Comparison of ENCODE assay signal across 26 cellular contexts in the genomic region with DNA sequence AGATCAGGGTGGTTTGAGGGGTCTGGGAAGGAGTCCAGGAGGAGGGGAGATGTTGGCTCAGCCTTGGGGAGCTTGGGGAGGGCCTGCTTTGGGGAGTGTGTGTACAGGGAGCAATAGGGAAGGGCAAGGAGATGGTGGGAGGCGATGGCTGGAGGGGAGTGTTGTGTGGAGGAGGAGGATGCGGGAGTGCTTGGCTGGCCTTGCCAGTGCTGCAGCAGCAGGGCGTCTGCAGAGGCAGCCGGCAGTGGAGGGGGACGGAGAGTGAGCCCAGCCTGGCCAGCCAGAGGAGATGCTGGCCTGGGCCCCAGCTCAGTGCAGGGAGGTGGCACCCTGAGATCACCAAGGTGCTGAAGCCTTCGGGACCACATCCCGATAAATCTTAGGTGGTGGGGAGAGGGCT. TPM values are rescaled to one million over a fixed set of nuclear protein-coding genes. Genes with fewer than 3 reads are reported as not detected.
DNase-seq lines count a peak whose midpoint lies in the region; ATAC-seq and TF ChIP-seq lines count a peak whose summit lies in the region.
"Had no signal": no experiment of that assay in that cellular context is flagged by ENCODE, and none has a peak within 500 bp of the region (broad histone marks: within the 10 kb centered on the region; RNA-seq: fewer than 3 reads in every experiment).

No MANE protein-coding gene starts in this region.

- H3K4me3 Mint-ChIP-seq in stimulated activated effector memory CD8-positive, alpha-beta T cell treated with anti-CD3 and anti-CD28 coated beads, Interleukin-12 subunit alpha, Interleukin-12 subunit beta, amount 100 ng/mL, for 72 hours: no peak overlapping the region
- H3K4me3 Mint-ChIP-seq in Calu3 (ENCODE audit: low read depth, unreplicated experiment): no peak overlapping the region
- H3K4me3 Mint-ChIP-seq: activated naive CD8-positive, alpha-beta T cell treated with anti-CD3 and anti-CD28 coated beads, Interleukin-2, amount 50 U/mL, for 24 hours; CD4-positive, alpha-beta memory T cell; effector memory CD8-positive, alpha-beta T cell; mesothelial cell of epicardium; naive thymus-derived CD8-positive, alpha-beta T cell; stimulated activated naive B cell treated with anti-CD40 and anti-IgM and Interleukin-4, amounts not matched to agents 10 μg/mL and 1 μg/mL and 100 μg/mL, for 72 hours; T-helper 2 cell treated with Interferon-gamma antibody and Interleukin-4, amounts not matched to agents 5 μg/mL and 100 μg/mL, for 36 hours; WTC11 had no signal

- intact Hi-C loops in Calu3 (cut with micrococcal nuclease; ENCODE audit: unreplicated experiment): no loop called here

- 78% methylated on average over 7 of the region's 7 CpGs for WGBS in mesenchymal stem cell

- H2BK15ac ChIP-seq in mesenchymal stem cell (ENCODE audit: low read depth, poor library complexity, severe bottlenecking): no peak overlapping the region

- H3K27ac ChIP-seq in HEK293 (ENCODE audit: extremely low read depth, low read depth, low read length): no peak overlapping the region
- H3K27ac ChIP-seq in mesenchymal stem cell (ENCODE audit: low read length, poor library complexity, severe bottlenecking): no peak overlapping the region
- H3K27ac ChIP-seq: colonic mucosa, gastroesophageal sphincter, thoracic aorta had no signal

- H3K36me3 ChIP-seq in HEK293 (ENCODE audit: control insufficient read depth in 2 of 2, insufficient read depth in 1 of 2, low read length in 2 of 2) (no peaks in the 10 kb centered on the region), mesenchymal stem cell (ENCODE audit: control insufficient read depth in 1 of 2, insufficient read depth in 2 of 2, low read depth in 1 of 2, low read length in 2 of 2) (peaks cover 0 to 41% of the 10 kb centered on the region in 2 experiments)
- H3K36me3 ChIP-seq: colonic mucosa, thoracic aorta had no signal

- H3K18ac ChIP-seq in mesenchymal stem cell (ENCODE audit: low read depth in 1 of 2, low read length in 2 of 2): no peak overlapping the region

- H4K91ac ChIP-seq in mesenchymal stem cell (ENCODE audit: low read length): no peak overlapping the region

- peak overlapping the region; percentile 19 for H4K8ac ChIP-seq in mesenchymal stem cell (ENCODE audit: low read length)

- CTCF ChIA-PET in HEK293 (lab: Yijun Ruan, JAX): interaction anchor here (0.6 to 6.7 kb wide), 18 partner anchors 9 to 412 kb away, joined by 3 to 193 read pairs (median 8); a partner anchor contains a TSS
- CTCF ChIA-PET in Calu3 (lab: Charles Lee): interaction anchor here (1.1 to 2.9 kb wide), 6 partner anchors 11 to 46 kb away, joined by 3 to 29 read pairs (median 14); a partner anchor contains a TSS

- POLR2A ChIA-PET in HEK293 (lab: Yijun Ruan, JAX): no interaction called here

- no peak for ATAC-seq in stimulated activated effector memory CD8-positive, alpha-beta T cell treated with anti-CD3 and anti-CD28 coated beads, Interleukin-12 subunit alpha, Interleukin-12 subunit beta, amount 100 ng/mL, for 72 hours
- ATAC-seq: activated naive CD8-positive, alpha-beta T cell treated with anti-CD3 and anti-CD28 coated beads, Interleukin-2, amount 50 U/mL, for 24 hours; effector memory CD8-positive, alpha-beta T cell; esophagus mucosa; gastroesophageal sphincter; GM12878; naive thymus-derived CD8-positive, alpha-beta T cell; stimulated activated naive B cell treated with anti-CD40 and anti-IgM and Interleukin-4, amounts not matched to agents 10 μg/mL and 1 μg/mL and 100 μg/mL, for 72 hours; WTC11 had no signal

- H3K4me3 ChIP-seq in HEK293 (ENCODE audit: low read depth, low read length) (no peak overlapping the region), mesenchymal stem cell (ENCODE audit: insufficient read depth in 1 of 2, low read depth in 1 of 2, low read length in 2 of 2) (no peak overlapping the region)
- H3K4me3 ChIP-seq: colonic mucosa, gastroesophageal sphincter, GM12878, thoracic aorta had no signal

- H3K36me3 Mint-ChIP-seq in stimulated activated effector memory CD8-positive, alpha-beta T cell treated with anti-CD3 and anti-CD28 coated beads, Interleukin-12 subunit alpha, Interleukin-12 subunit beta, amount 100 ng/mL, for 72 hours: no peaks in the 10 kb centered on the region
- no peaks in the 10 kb centered on the region for H3K36me3 Mint-ChIP-seq in Calu3 (ENCODE audit: insufficient read depth, unreplicated experiment)
- H3K36me3 Mint-ChIP-seq: CD4-positive, alpha-beta memory T cell; mesothelial cell of epicardium; naive thymus-derived CD8-positive, alpha-beta T cell; stimulated activated naive B cell treated with anti-CD40 and anti-IgM and Interleukin-4, amounts not matched to agents 10 μg/mL and 1 μg/mL and 100 μg/mL, for 72 hours; WTC11 had no signal

- BruUV-seq in Calu3 (replicated peaks; lab: Mats Ljungman, UMichigan): no TSS peak

- H2BK12ac ChIP-seq in mesenchymal stem cell (ENCODE audit: low read length in 2 of 2): peak overlapping the region in 1 of 2 experiments; percentile 7

- no peak overlapping the region for H3K14ac ChIP-seq in mesenchymal stem cell (ENCODE audit: low read length in 2 of 2)

- H3K27ac Mint-ChIP-seq in stimulated activated effector memory CD8-positive, alpha-beta T cell treated with anti-CD3 and anti-CD28 coated beads, Interleukin-12 subunit alpha, Interleukin-12 subunit beta, amount 100 ng/mL, for 72 hours: peak overlapping the region; percentile 41
- no peak overlapping the region for H3K27ac Mint-ChIP-seq in Calu3 (ENCODE audit: unreplicated experiment)
- H3K27ac Mint-ChIP-seq: activated naive CD8-positive, alpha-beta T cell treated with anti-CD3 and anti-CD28 coated beads, Interleukin-2, amount 50 U/mL, for 24 hours; CD4-positive, alpha-beta memory T cell; effector memory CD8-positive, alpha-beta T cell; mesothelial cell of epicardium; naive thymus-derived CD8-positive, alpha-beta T cell; stimulated activated naive B cell treated with anti-CD40 and anti-IgM and Interleukin-4, amounts not matched to agents 10 μg/mL and 1 μg/mL and 100 μg/mL, for 72 hours; T-helper 2 cell treated with Interferon-gamma antibody and Interleukin-4, amounts not matched to agents 5 μg/mL and 100 μg/mL, for 36 hours; WTC11 had no signal

- H2AFZ ChIP-seq in mesenchymal stem cell (ENCODE audit: low read depth, low read length): no peak overlapping the region

- H3K9me3 Mint-ChIP-seq in stimulated activated effector memory CD8-positive, alpha-beta T cell treated with anti-CD3 and anti-CD28 coated beads, Interleukin-12 subunit alpha, Interleukin-12 subunit beta, amount 100 ng/mL, for 72 hours: no peaks in the 10 kb centered on the region
- no peaks in the 10 kb centered on the region for H3K9me3 Mint-ChIP-seq in Calu3 (ENCODE audit: low read depth, unreplicated experiment)
- H3K9me3 Mint-ChIP-seq: activated naive CD8-positive, alpha-beta T cell treated with anti-CD3 and anti-CD28 coated beads, Interleukin-2, amount 50 U/mL, for 24 hours; CD4-positive, alpha-beta memory T cell; effector memory CD8-positive, alpha-beta T cell; mesothelial cell of epicardium; naive thymus-derived CD8-positive, alpha-beta T cell; stimulated activated naive B cell treated with anti-CD40 and anti-IgM and Interleukin-4, amounts not matched to agents 10 μg/mL and 1 μg/mL and 100 μg/mL, for 72 hours; T-helper 2 cell treated with Interferon-gamma antibody and Interleukin-4, amounts not matched to agents 5 μg/mL and 100 μg/mL, for 36 hours; WTC11 had no signal

- no peaks in the 10 kb centered on the region for H3K9me3 ChIP-seq in HEK293 (ENCODE audit: control insufficient read depth, insufficient read depth, low read depth, low read length)
- no peaks in the 10 kb centered on the region for H3K9me3 ChIP-seq in mesenchymal stem cell (ENCODE audit: control insufficient read depth, low read length)
- H3K9me3 ChIP-seq: colonic mucosa, gastroesophageal sphincter, thoracic aorta had no signal

- peaks cover 21% of the 10 kb centered on the region for H3K4me1 ChIP-seq in HEK293 (ENCODE audit: control insufficient read depth, insufficient read depth, low read length)
- peaks cover 38% of the 10 kb centered on the region for H3K4me1 ChIP-seq in mesenchymal stem cell (ENCODE audit: control insufficient read depth, insufficient read depth, low read depth, low read length)

- peaks cover 6% of the 10 kb centered on the region for H3K4me1 Mint-ChIP-seq in stimulated activated effector memory CD8-positive, alpha-beta T cell treated with anti-CD3 and anti-CD28 coated beads, Interleukin-12 subunit alpha, Interleukin-12 subunit beta, amount 100 ng/mL, for 72 hours
- H3K4me1 Mint-ChIP-seq in Calu3 (ENCODE audit: low read depth, unreplicated experiment): peaks cover 39% of the 10 kb centered on the region

- TF ChIP-seq CTCF in HEK293 (tag by site-specific recombination; IDR thresholded peaks at IDR 0.05) (no peak), Calu3 (IDR thresholded peaks at IDR 0.05; ENCODE audit: unreplicated experiment) (no peak)

- no peak overlapping the region for H3K4ac ChIP-seq in mesenchymal stem cell (ENCODE audit: low read depth in 1 of 2, low read length in 2 of 2)

- DNase-seq in cerebellum (ENCODE audit: low spot score): peak; percentile 60
- no peak for DNase-seq in mesenchymal stem cell
- no peak for DNase-seq in stimulated activated effector memory CD8-positive, alpha-beta T cell treated with anti-CD3 and anti-CD28 coated beads, Interleukin-12 subunit alpha, Interleukin-12 subunit beta, amount 100 ng/mL, for 72 hours (ENCODE audit: low spot score in 2 of 2)
- DNase-seq in NCI-H2081 treated with DMSO at 0.1 percent for 48 hours (lab: John Stamatoyannopoulos, UW): no peak
- DNase-seq in Calu3: no peak
- DNase-seq in Kasumi-1 (lab: John Stamatoyannopoulos, UW): no peak
- DNase-seq: activated CD4-positive, alpha-beta T cell treated with anti-CD3 and anti-CD28 coated beads, Interleukin-2, amount 50 U/mL, for 4 hours; activated CD8-positive, alpha-beta memory T cell treated with anti-CD3 and anti-CD28 coated beads, Interleukin-2, amount 50 U/mL, for 4 hours; activated naive CD8-positive, alpha-beta T cell treated with anti-CD3 and anti-CD28 coated beads, Interleukin-2, amount 50 U/mL, for 24 hours; CD4-positive, alpha-beta memory T cell; colonic mucosa; effector memory CD8-positive, alpha-beta T cell; NCI-H1048; NCI-H2029 treated with DMSO at 0.1 percent for 48 hours; NCI-H526; RPMI8226; stimulated activated naive B cell treated with anti-CD40 and anti-IgM and Interleukin-4, amounts not matched to agents 10 μg/mL and 1 μg/mL and 100 μg/mL, for 72 hours had no signal

- H2BK120ac ChIP-seq in mesenchymal stem cell (ENCODE audit: low read depth, low read length): no peak overlapping the region

- H3K79me1 ChIP-seq in mesenchymal stem cell (replicated peaks; ENCODE audit: low read length, poor library complexity, severe bottlenecking): peaks cover 21% of the 10 kb centered on the region

- no peak overlapping the region for H3K4me2 ChIP-seq in mesenchymal stem cell (ENCODE audit: low read length, poor library complexity, severe bottlenecking)

- H3K27me3 ChIP-seq in mesenchymal stem cell (ENCODE audit: control insufficient read depth in 1 of 2, insufficient read depth in 1 of 2, low read length in 2 of 2): peaks cover 0 to 83% of the 10 kb centered on the region in 2 experiments
- H3K27me3 ChIP-seq: colonic mucosa had no signal

- H2AK5ac ChIP-seq in mesenchymal stem cell (ENCODE audit: low read length, severe bottlenecking): no peak overlapping the region

- H3K23ac ChIP-seq in mesenchymal stem cell (ENCODE audit: low read length in 2 of 2): no peak overlapping the region

- no peak overlapping the region for H2BK5ac ChIP-seq in mesenchymal stem cell (ENCODE audit: low read depth, low read length, poor library complexity, severe bottlenecking)

- H3K9ac ChIP-seq in mesenchymal stem cell (ENCODE audit: low read length): no peak overlapping the region

- H3K27me3 Mint-ChIP-seq in Calu3 (ENCODE audit: unreplicated experiment): peaks cover 12% of the 10 kb centered on the region

RNA-seq across cellular contexts. Expression of a gene that starts 3.9 kb away (rescaled TPM):
- total RNA-seq in cerebellum (0.27 TPM), Calu3 (2022) (not detected in 2 replicates)
- 6.7 TPM for polyA plus RNA-seq in mesenchymal stem cell (2013, experiment 1 of 2)
- 6.5 TPM for polyA plus RNA-seq in mesenchymal stem cell (2013, experiment 2 of 2)
- total RNA-seq: CD4-positive, alpha-beta memory T cell; GM12878; naive thymus-derived CD8-positive, alpha-beta T cell had no signal
- polyA plus RNA-seq: CD4-positive, alpha-beta memory T cell; naive thymus-derived CD8-positive, alpha-beta T cell had no signal

RNA-seq across cellular contexts. Expression of a gene that starts 31.3 kb away (rescaled TPM):
- 26.4 TPM for total RNA-seq in cerebellum
- 101 TPM for polyA plus RNA-seq in mesenchymal stem cell (2013, experiment 1 of 2)
- polyA plus RNA-seq in mesenchymal stem cell (2013, experiment 2 of 2): 111 TPM
- 142 and 145 TPM in 2 replicates for total RNA-seq in Calu3 (2022)

RNA-seq across cellular contexts. Expression of a gene that starts 46.1 kb away (rescaled TPM):
- 37.0 TPM for total RNA-seq in cerebellum
- polyA plus RNA-seq in mesenchymal stem cell (2013, experiment 1 of 2): 37.2 TPM
- polyA plus RNA-seq in mesenchymal stem cell (2013, experiment 2 of 2): 35.9 TPM
- 117 and 126 TPM in 2 replicates for total RNA-seq in Calu3 (2022)
